1 cellular context compared by ENCODE assay signal in genomic region chr7:107976620-107977019, GRCh38.
TF ChIP-seq lines count a peak whose summit lies in the region.

No MANE protein-coding gene starts in this region.

TF ChIP-seq in GM12878, 131 proteins besides CTCF, POLR2A, EP300 and RAD21 (continued from another document):
- TF ChIP-seq ZNF592 (IDR thresholded peaks at IDR 0.05): no peak
- TF ChIP-seq SMC3 (IDR thresholded peaks at IDR 0.05; ENCODE audit: borderline replicate concordance, low read length): no peak
- TF ChIP-seq MYC (IDR thresholded peaks at IDR 0.05; ENCODE audit: insufficient read depth, insufficient read length, insufficient replicate concordance, low read length, severe bottlenecking): no peak
- no peak for TF ChIP-seq HDAC6 (IDR thresholded peaks at IDR 0.05; ENCODE audit: unreplicated experiment)
- no peak for TF ChIP-seq MAX (IDR thresholded peaks at IDR 0.05; ENCODE audit: low read depth, low read length)
- no peak for TF ChIP-seq POU2F2 (IDR thresholded peaks at IDR 0.05; ENCODE audit: borderline replicate concordance, low read depth, low read length)
- no peak for TF ChIP-seq SUPT20H (IDR thresholded peaks at IDR 0.05; ENCODE audit: borderline replicate concordance, control insufficient read depth, low read depth, low read length)
- no peak for TF ChIP-seq LARP7 (IDR thresholded peaks at IDR 0.05)
- TF ChIP-seq TBL1XR1 (IDR thresholded peaks at IDR 0.05; ENCODE audit: low read depth, low read length): no peak
- TF ChIP-seq PML (IDR thresholded peaks at IDR 0.05; ENCODE audit: low read length): no peak
- no peak for TF ChIP-seq SIX5 (IDR thresholded peaks at IDR 0.05; ENCODE audit: low read depth, low read length, severe bottlenecking)
- no peak for TF ChIP-seq KDM1A (IDR thresholded peaks at IDR 0.05; ENCODE audit: borderline replicate concordance)
- no peak for TF ChIP-seq JUND (IDR thresholded peaks at IDR 0.05; ENCODE audit: low read depth, low read length)
- no peak for TF ChIP-seq MYB (IDR thresholded peaks at IDR 0.05; ENCODE audit: borderline replicate concordance, low read depth, low read length)
- no peak for TF ChIP-seq IRF4 (IDR thresholded peaks at IDR 0.05; ENCODE audit: low read depth, low read length)
